ENCODE assay signal across 8 cellular contexts in genomic region chr15:41416742-41417417, GRCh38. TPM values are rescaled to one million over a fixed set of nuclear protein-coding genes. Genes with fewer than 3 reads are reported as not detected.
DNase-seq lines count a peak whose midpoint lies in the region; ATAC-seq, FAIRE-seq and TF ChIP-seq lines count a peak whose summit lies in the region.

Gene RTF1, plus strand, starts transcription at chr15:41417095. Its CDS starts 21 bp downstream, at chr15:41417116.

- H3K36me3 ChIP-seq in left ventricle myocardium inferior (no peaks in the 10 kb centered on the region), prostate gland (no peaks in the 10 kb centered on the region)

- peaks cover 34% of the 10 kb centered on the region for H3K4me1 Mint-ChIP-seq in T-helper 17 cell

- TF ChIP-seq CTCF in left ventricle myocardium inferior (IDR thresholded peaks at IDR 0.05; ENCODE audit: borderline replicate concordance) = no peak
- TF ChIP-seq CTCF in prostate gland (IDR thresholded peaks at IDR 0.05) = peak in 1 of 4 experiments; percentile 1

- no peaks in the 10 kb centered on the region for H3K27me3 Mint-ChIP-seq in T-helper 17 cell

- peak; percentile 92 for FAIRE-seq in GM12892 (lab: Jason Lieb, UNC)

- ATAC-seq in HG02840 (IDR thresholded peaks at IDR 0.05; ENCODE audit: low FRiP score, unreplicated experiment) (peak; percentile 83), T-helper 17 cell (peak; percentile 97)

- DNase-seq in GM12892 (ENCODE audit: insufficient read length) (peak; percentile 88), NCI-H146 (lab: John Stamatoyannopoulos, UW) (peak; percentile 85), T-helper 17 cell (peak; percentile 97 to 100 (median 98)), amygdala (lab: John Stamatoyannopoulos, UW) (peak; percentile 58 to 97 (median 90)), left ventricle myocardium inferior (peak; percentile 97), prostate gland (ENCODE audit: low spot score) (peak; percentile 94), ureter (ENCODE audit: low spot score) (peak; percentile 95)

- peaks cover 39% of the 10 kb centered on the region for H3K4me1 ChIP-seq in left ventricle myocardium inferior
- H3K4me1 ChIP-seq in prostate gland (replicated peaks) = no peaks in the 10 kb centered on the region

- H3K36me3 Mint-ChIP-seq in T-helper 17 cell (ENCODE audit: low read depth) = no peaks in the 10 kb centered on the region

- H3K4me3 Mint-ChIP-seq in T-helper 17 cell = peak within 1 kb of the TSS; percentile 97

- H3K27ac ChIP-seq in left ventricle myocardium inferior (replicated peaks) (peak within 1 kb of the TSS; percentile 90), prostate gland (peak within 1 kb of the TSS; percentile 82)

- intact Hi-C loops in left ventricle myocardium inferior (cut with micrococcal nuclease) = no loop called here
- intact Hi-C loops in prostate gland (cut with DNase I) = no loop called here

- H3K9me3 ChIP-seq in T-helper 17 cell (ENCODE audit: control insufficient read depth, low read length, poor library complexity, severe bottlenecking) (no peaks in the 10 kb centered on the region), left ventricle myocardium inferior (replicated peaks) (no peaks in the 10 kb centered on the region), prostate gland (no peaks in the 10 kb centered on the region)

- H3K27me3 ChIP-seq in left ventricle myocardium inferior (ENCODE audit: low read depth) (no peaks in the 10 kb centered on the region), prostate gland (replicated peaks; ENCODE audit: insufficient read depth) (no peaks in the 10 kb centered on the region)

- peak within 1 kb of the TSS; percentile 92 for H3K27ac Mint-ChIP-seq in T-helper 17 cell

- under 1% methylated on average over 50 of the region's 74 CpGs for WGBS in prostate gland

- peak within 1 kb of the TSS; percentile 99 for H3K4me3 ChIP-seq in left ventricle myocardium inferior
- H3K4me3 ChIP-seq in prostate gland = peak within 1 kb of the TSS; percentile 83 to 92

- TF ChIP-seq POLR2A in GM12892 (IDR thresholded peaks at IDR 0.05; ENCODE audit: low read depth, low read length) (peak; percentile 81), prostate gland (IDR thresholded peaks at IDR 0.05) (peak; percentile 89)

RNA-seq across cellular contexts. Expression of gene RTF1, which starts in this region (rescaled TPM):
- polyA plus RNA-seq in GM12892 (2012; ENCODE audit: missing spikeins) = 28.6 TPM
- total RNA-seq in T-helper 17 cell = 10 to 100 TPM; 42.0 TPM
- 23.4 TPM for total RNA-seq in left ventricle myocardium inferior
- 10 to 100 TPM; 23.8 to 52.4 TPM for total RNA-seq in prostate gland
- 33.2 TPM for total RNA-seq in ureter

Comparison
In these comparisons a context has a peak if more than half of its experiments do, and no peak if none do; other contexts are left out.
1. Peak in every context shown above with its lines: DNase-seq, ATAC-seq, H3K4me3 ChIP-seq and H3K27ac ChIP-seq.